Comparison of ENCODE assay signal across 20 cellular contexts in the genomic region with DNA sequence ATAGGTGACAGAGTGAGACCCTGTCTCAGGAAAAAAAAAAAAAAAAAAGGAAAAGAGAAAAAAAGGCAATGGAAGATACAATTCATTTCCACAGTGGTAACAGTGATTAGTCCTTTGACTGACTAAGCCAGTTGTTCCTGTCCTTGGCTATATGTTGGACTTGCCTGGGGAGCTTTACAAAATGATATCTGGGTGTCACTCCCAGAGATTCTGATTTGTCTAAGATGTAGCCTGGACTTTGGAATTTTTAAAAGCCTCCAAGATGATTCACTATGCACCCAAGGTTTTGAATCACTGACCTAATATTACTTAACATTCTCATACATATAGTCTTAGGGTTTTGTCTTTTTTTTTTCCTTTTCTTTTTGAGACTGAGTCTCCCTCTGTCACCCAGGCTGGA.
"Had no signal": no experiment of that assay in that cellular context is flagged by ENCODE, and none has a peak within 500 bp of the region (broad histone marks: within the 10 kb centered on the region; RNA-seq: fewer than 3 reads in every experiment).

No MANE protein-coding gene starts in this region.

- DNase-seq: activated CD4-positive, alpha-beta T cell treated with anti-CD3 and anti-CD28 coated beads for 1 hour; activated CD4-positive, alpha-beta T cell treated with anti-CD3 and anti-CD28 coated beads, Interleukin-2, amount 50 U/mL, for 48 hours; activated naive CD4-positive, alpha-beta T cell treated with anti-CD3 and anti-CD28 coated beads for 36 hours; activated T-cell treated with anti-CD3 and anti-CD28 coated beads, Interleukin-2, amount 50 U/mL, for 1 hour; amniotic stem cell; central memory CD4-positive, alpha-beta T cell; colonic mucosa; esophagus squamous epithelium; hippocampal formation; mesendoderm; natural killer cell; occipital lobe; stimulated activated CD4-positive, alpha-beta T cell treated with anti-CD3 and anti-CD28 coated beads, Interleukin-4, amount 100 ng/mL, for 4 hours; stimulated activated CD8-positive, alpha-beta memory T cell treated with anti-CD3 and anti-CD28 coated beads, Interleukin-4, amount 100 ng/mL, for 48 hours; stimulated activated naive CD8-positive, alpha-beta T cell treated with anti-CD3 and anti-CD28 coated beads, Interleukin-15, Interleukin-2, amounts not matched to agents 100 U/mL and 50 U/mL, for 24 hours; T-helper 1 cell; T1000; transverse colon had no signal

- H3K27me3 ChIP-seq: colonic mucosa, esophagus squamous epithelium, right atrium auricular region, transverse colon had no signal

- ATAC-seq: natural killer cell; stimulated activated naive CD8-positive, alpha-beta T cell treated with anti-CD3 and anti-CD28 coated beads, Interleukin-15, Interleukin-2, amounts not matched to agents 100 U/mL and 50 U/mL, for 24 hours had no signal

- H3K27ac ChIP-seq: colonic mucosa, esophagus squamous epithelium, right atrium auricular region, skin epidermis, transverse colon had no signal

- H3K9me3 ChIP-seq: colonic mucosa, esophagus squamous epithelium, right atrium auricular region, transverse colon had no signal

- H3K4me3 ChIP-seq: colonic mucosa, esophagus squamous epithelium, right atrium auricular region, skin epidermis, transverse colon had no signal

- H3K36me3 ChIP-seq: colonic mucosa had no signal
